ENCODE assay signal across 17 cellular contexts in the genomic region with DNA sequence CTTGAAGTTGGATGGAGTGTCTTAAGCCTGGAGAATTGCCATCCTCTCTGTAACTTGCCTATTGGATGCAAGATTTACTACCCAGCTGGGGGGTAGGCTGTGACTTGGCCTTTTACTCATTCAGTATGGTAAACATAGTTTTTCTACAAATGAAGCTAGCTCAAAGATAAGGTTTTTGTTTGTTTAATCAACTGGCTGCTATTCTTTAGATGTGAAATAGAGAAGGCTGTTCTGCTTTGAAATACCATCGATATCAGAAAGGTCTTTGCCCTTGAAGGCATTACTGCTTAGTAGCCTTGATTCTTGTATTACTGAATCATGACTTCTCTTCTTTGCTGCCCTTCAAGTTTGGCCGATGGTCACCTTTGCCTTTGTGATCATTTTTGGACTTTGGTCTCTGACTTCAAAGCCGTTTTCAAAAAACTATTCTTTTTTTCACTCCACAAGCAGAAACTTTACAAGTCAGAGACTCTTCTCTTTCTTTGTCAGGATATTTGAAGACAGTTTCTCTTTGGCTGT.
A peak's percentile ranks its signal among the peaks of the same experiment; 100 is the strongest.
DNase-seq lines count a peak whose midpoint lies in the region; ATAC-seq, FAIRE-seq and TF ChIP-seq lines count a peak whose summit lies in the region.
"Had no signal": no experiment of that assay in that cellular context is flagged by ENCODE, and none has a peak within 500 bp of the region (broad histone marks: within the 10 kb centered on the region; RNA-seq: fewer than 3 reads in every experiment).

No MANE protein-coding gene starts in this region.

- H3K27ac ChIP-seq in A549 (no peak overlapping the region), IMR-90 (ENCODE audit: insufficient read depth, low read length) (no peak overlapping the region), liver (ENCODE audit: low read depth in 1 of 2, low read length in 2 of 2) (no peak overlapping the region), neuronal stem cell (replicated peaks; ENCODE audit: low read length) (no peak overlapping the region)
- H3K27ac ChIP-seq: BLaER1 treated with 17β-estradiol and CSF1 and Interleukin-3, amounts not matched to agents 10 nM and 100 nM; SJSA1 had no signal

- H4K8ac ChIP-seq in IMR-90 (ENCODE audit: low read depth in 2 of 2, low read length in 2 of 2) (no peak overlapping the region), neuronal stem cell (ENCODE audit: low read depth, low read length) (no peak overlapping the region)

- no TSS peak for BruUV-seq in IMR-90 (replicated peaks; lab: Mats Ljungman, UMichigan)

- TF ChIP-seq RAD21 in A549 (conservative IDR thresholded peaks at IDR 0.05 in 1 of 2, IDR thresholded peaks at IDR 0.05 in 1 of 2) (no peak), IMR-90 (IDR thresholded peaks at IDR 0.05; ENCODE audit: low read length) (no peak), liver (IDR thresholded peaks at IDR 0.05) (no peak)

- no peak overlapping the region; the same call in 1 of the 2 replicates for H3K56ac ChIP-seq in IMR-90 (ENCODE audit: extremely low read depth, insufficient read depth, low read length)

- H3K23ac ChIP-seq in IMR-90 (ENCODE audit: low read depth, low read length) (no peak overlapping the region), neuronal stem cell (ENCODE audit: low read depth, low read length, poor library complexity) (no peak overlapping the region)

- TF ChIP-seq POLR2A in A549 (IDR thresholded peaks at IDR 0.05; ENCODE audit: low read length), result no peak
- TF ChIP-seq POLR2A in IMR-90 (IDR thresholded peaks at IDR 0.05; ENCODE audit: low read depth, low read length), result no peak

- H3K79me1 ChIP-seq in IMR-90 (ENCODE audit: low read depth in 1 of 2, low read length in 2 of 2), result no peaks in the 10 kb centered on the region
- no peaks in the 10 kb centered on the region for H3K79me1 ChIP-seq in neuronal stem cell (ENCODE audit: low read depth, low read length)

- DNase-seq in A549 (ENCODE audit: low read depth in 1 of 2, low spot score in 1 of 2) (no peak), IMR-90 (peak; percentile 83), choroid plexus epithelial cell (ENCODE audit: low read depth) (peak; percentile 76), neuronal stem cell (ENCODE audit: low spot score) (no peak), NCI-H510A (lab: John Stamatoyannopoulos, UW) (no peak), GM20000 (ENCODE audit: low spot score) (no peak)
- DNase-seq in stimulated activated CD4-positive, alpha-beta T cell treated with anti-CD3 and anti-CD28 coated beads, Interleukin-4, amount 100 ng/mL, for 4 hours, result no peak
- DNase-seq: 8988T, H7, KBM-7, NCI-H1436, NCI-H2081 treated with DMSO at 0.1 percent for 48 hours, NCI-H510A treated with DMSO at 0.1 percent for 48 hours had no signal

- H3K4me1 ChIP-seq in A549 (peaks cover 19% of the 10 kb centered on the region), IMR-90 (ENCODE audit: control insufficient read depth, insufficient read depth, low read length) (peaks cover 3% of the 10 kb centered on the region; the same call in 1 of the 2 replicates), liver (ENCODE audit: control insufficient read depth in 4 of 4, insufficient read depth in 4 of 4, low read length in 3 of 4) (peaks cover 0 to 6% (median 0%) of the 10 kb centered on the region in 4 donors), neuronal stem cell (ENCODE audit: control insufficient read depth in 2 of 2, insufficient read depth in 1 of 2, low read depth in 1 of 2, low read length in 2 of 2) (no peaks in the 10 kb centered on the region)
- H3K4me1 ChIP-seq: BLaER1 treated with 17β-estradiol and CSF1 and Interleukin-3, amounts not matched to agents 10 nM and 100 nM had no signal

- H3K9me1 ChIP-seq in IMR-90 (ENCODE audit: insufficient read depth, low read length), result peaks cover 2% of the 10 kb centered on the region; the same call in 1 of the 2 replicates

- H3K9ac ChIP-seq in IMR-90 (ENCODE audit: low read depth, low read length), result no peak overlapping the region
- no peak overlapping the region for H3K9ac ChIP-seq in liver (ENCODE audit: low read depth in 1 of 2, low read length in 2 of 2)
- H3K9ac ChIP-seq in neuronal stem cell (ENCODE audit: low read depth, low read length, poor library complexity), result no peak overlapping the region
- H3K9ac ChIP-seq: BLaER1 treated with 17β-estradiol and CSF1 and Interleukin-3, amounts not matched to agents 10 nM and 100 nM had no signal

- no peaks in the 10 kb centered on the region for H3K9me3 ChIP-seq in A549
- no peaks in the 10 kb centered on the region for H3K9me3 ChIP-seq in IMR-90 (ENCODE audit: control insufficient read depth, insufficient read depth, low read length)
- no peaks in the 10 kb centered on the region for H3K9me3 ChIP-seq in liver (ENCODE audit: control insufficient read depth in 4 of 4, low read length in 3 of 4)
- H3K9me3 ChIP-seq in neuronal stem cell (replicated peaks in 1 of 2; ENCODE audit: control insufficient read depth in 2 of 2, insufficient read depth in 1 of 2, low read depth in 1 of 2, low read length in 2 of 2), result no peaks in the 10 kb centered on the region
- H3K9me3 ChIP-seq: BLaER1 treated with 17β-estradiol and CSF1 and Interleukin-3, amounts not matched to agents 10 nM and 100 nM; SJSA1 had no signal

- TF ChIP-seq EP300 in A549 (IDR thresholded peaks at IDR 0.05), result no peak

- H2BK15ac ChIP-seq in IMR-90 (ENCODE audit: low read depth, low read length) (no peak overlapping the region; the same call in 2 of the 3 replicates), neuronal stem cell (ENCODE audit: low read length) (no peak overlapping the region)

- CTCF ChIA-PET in A549 (lab: Yijun Ruan, JAX) (no interaction called here), IMR-90 (lab: Yijun Ruan, JAX) (interaction anchor here (0.8 kb wide), 1 partner anchor 69 kb away, joined by 3 read pairs; no protein-coding TSS in a partner anchor)

- H3K36me3 ChIP-seq in IMR-90 (ENCODE audit: control insufficient read depth, insufficient read depth, low read length), result no peaks in the 10 kb centered on the region
- no peaks in the 10 kb centered on the region for H3K36me3 ChIP-seq in liver (ENCODE audit: control insufficient read depth in 4 of 4, insufficient read depth in 3 of 4, low read depth in 1 of 4, low read length in 3 of 4)
- no peaks in the 10 kb centered on the region for H3K36me3 ChIP-seq in neuronal stem cell (replicated peaks in 1 of 2; ENCODE audit: control insufficient read depth in 2 of 2, insufficient read depth in 2 of 2, low read length in 2 of 2)
- H3K36me3 ChIP-seq: BLaER1 treated with 17β-estradiol and CSF1 and Interleukin-3, amounts not matched to agents 10 nM and 100 nM; SJSA1 had no signal

- peak overlapping the region; percentile 42; the same call in 1 of the 2 replicates for H2BK20ac ChIP-seq in IMR-90 (ENCODE audit: low read depth, low read length)

- no peak overlapping the region for H4K5ac ChIP-seq in IMR-90 (ENCODE audit: low read depth, low read length)

- H3K4me3 ChIP-seq in A549 (no peak overlapping the region), IMR-90 (ENCODE audit: insufficient read depth, low read depth, low read length) (no peak overlapping the region), choroid plexus epithelial cell (ENCODE audit: low read depth, low read length) (peak overlapping the region; percentile 17), liver (ENCODE audit: low read depth in 1 of 3, low read length in 3 of 3) (no peak overlapping the region), neuronal stem cell (ENCODE audit: low read length in 2 of 2) (no peak overlapping the region)
- H3K4me3 ChIP-seq: BLaER1 treated with 17β-estradiol and CSF1 and Interleukin-3, amounts not matched to agents 10 nM and 100 nM; SJSA1 had no signal

- POLR2A ChIA-PET in A549 (lab: Yijun Ruan, JAX), result no interaction called here
- POLR2A ChIA-PET in IMR-90 (lab: Charles Lee; ENCODE audit: unreplicated experiment), result no interaction called here

- no peak overlapping the region for H3K14ac ChIP-seq in IMR-90 (replicated peaks; ENCODE audit: low read depth, low read length)
- no peak overlapping the region for H3K14ac ChIP-seq in neuronal stem cell (ENCODE audit: low read length)

- in situ Hi-C loops in IMR-90 (cut with MboI; ENCODE audit: low sequenced_read_pairs), result no loop called here

- intact Hi-C loops in IMR-90 (cut with micrococcal nuclease), result loop anchor here (2.0 to 5.0 kb wide), 2 partner anchors 78 to 106 kb away; no protein-coding TSS in a partner anchor

- no peak overlapping the region for H2AFZ ChIP-seq in IMR-90 (replicated peaks; ENCODE audit: low read length, poor library complexity)
- no peak overlapping the region for H2AFZ ChIP-seq in neuronal stem cell (ENCODE audit: low read length)

- H2AK9ac ChIP-seq in IMR-90 (replicated peaks; ENCODE audit: low read depth, low read length, poor library complexity), result no peak overlapping the region

- no peak for FAIRE-seq in A549 (lab: Jason Lieb, UNC)
- FAIRE-seq: GM19239 had no signal

- TF ChIP-seq CTCF in A549 (IDR thresholded peaks at IDR 0.05) (no peak), IMR-90 (conservative IDR thresholded peaks at IDR 0.05; ENCODE audit: low read depth, low read length) (no peak), choroid plexus epithelial cell (conservative IDR thresholded peaks at IDR 0.05; ENCODE audit: low read depth, low read length) (no peak), liver (IDR thresholded peaks at IDR 0.05; ENCODE audit: low read depth, low read length, missing input control) (no peak), GM20000 (IDR thresholded peaks at IDR 0.05; ENCODE audit: extremely low read depth, missing control alignments) (no peak)

- H2AK5ac ChIP-seq in IMR-90 (ENCODE audit: low read depth, low read length) (no peak overlapping the region), neuronal stem cell (ENCODE audit: low read depth, low read length) (no peak overlapping the region)

- H2BK5ac ChIP-seq in IMR-90 (ENCODE audit: low read depth, low read length, poor library complexity, severe bottlenecking), result peak overlapping the region; percentile 77
- no peak overlapping the region for H2BK5ac ChIP-seq in neuronal stem cell (ENCODE audit: low read length)

- H2BK120ac ChIP-seq in IMR-90 (ENCODE audit: low read depth, low read length), result no peak overlapping the region
- H2BK120ac ChIP-seq in neuronal stem cell (ENCODE audit: low read depth, low read length), result no peak overlapping the region

- WGBS in A549 (ENCODE audit: missing lambda C conversion rate), result 12% methylated on average over 3 of the region's 3 CpGs
- no CpG with 5 or more reads among the region's 3 CpGs for WGBS in IMR-90 (ENCODE audit: extremely low coverage in 2 of 2, insufficient read length in 1 of 2), 2 experiments
- WGBS in liver, result 29% methylated on average over 3 of the region's 3 CpGs
- no CpG with 5 or more reads among the region's 3 CpGs for WGBS in neuronal stem cell (ENCODE audit: extremely low coverage in 2 of 2, insufficient read length in 2 of 2, insufficient replicate concordance in 1 of 2), 2 donors

- no peak overlapping the region for H2BK12ac ChIP-seq in neuronal stem cell (ENCODE audit: low read length)

- dilution Hi-C loops in IMR-90 (cut with HindIII; ENCODE audit: low sequenced_read_pairs, unreplicated experiment), result no loop called here

- peak overlapping the region; percentile 64; the same call in 1 of the 2 replicates for H3K4ac ChIP-seq in IMR-90 (ENCODE audit: low read depth, low read length)
- H3K4ac ChIP-seq in neuronal stem cell (ENCODE audit: low read length), result no peak overlapping the region

- H4K20me1 ChIP-seq in IMR-90 (ENCODE audit: insufficient read depth, low read length), result no peaks in the 10 kb centered on the region
- H4K20me1 ChIP-seq: BLaER1 treated with 17β-estradiol and CSF1 and Interleukin-3, amounts not matched to agents 10 nM and 100 nM had no signal

- peak overlapping the region; percentile 4; the same call in 1 of the 2 replicates for H3K18ac ChIP-seq in IMR-90 (ENCODE audit: low read depth, low read length)
- no peak overlapping the region for H3K18ac ChIP-seq in neuronal stem cell (ENCODE audit: low read length)

- peak overlapping the region; percentile 28 for H3K4me2 ChIP-seq in A549
- peak overlapping the region; percentile 58 for H3K4me2 ChIP-seq in IMR-90 (ENCODE audit: low read depth, low read length)
- no peak overlapping the region for H3K4me2 ChIP-seq in neuronal stem cell (ENCODE audit: insufficient read depth, low read length, poor library complexity, severe bottlenecking)
- H3K4me2 ChIP-seq: BLaER1 treated with 17β-estradiol and CSF1 and Interleukin-3, amounts not matched to agents 10 nM and 100 nM had no signal

- H4K91ac ChIP-seq in IMR-90 (ENCODE audit: insufficient read depth, low read depth, low read length) (no peak overlapping the region), neuronal stem cell (ENCODE audit: low read depth, low read length, poor library complexity) (no peak overlapping the region)

- ATAC-seq in A549 (peak in 1 of 2 experiments; percentile 51; a peak in 2 of 6 replicates), IMR-90 (ENCODE audit: low read depth) (peak; percentile 79)

- no peaks in the 10 kb centered on the region for H3K27me3 ChIP-seq in IMR-90 (ENCODE audit: control insufficient read depth, insufficient read depth, low read length)
- H3K27me3 ChIP-seq in liver (ENCODE audit: control insufficient read depth in 4 of 4, insufficient read depth in 4 of 4, low read length in 3 of 4), result no peaks in the 10 kb centered on the region
- H3K27me3 ChIP-seq in neuronal stem cell (ENCODE audit: control insufficient read depth in 3 of 3, insufficient read depth in 3 of 3, low read depth in 1 of 3, low read length in 3 of 3), result no peaks in the 10 kb centered on the region
- H3K27me3 ChIP-seq: BLaER1 treated with 17β-estradiol and CSF1 and Interleukin-3, amounts not matched to agents 10 nM and 100 nM; SJSA1 had no signal

Comparison
In these comparisons a context has a peak if more than half of its experiments do, and no peak if none do; other contexts are left out.
1. DNase-seq: peak in IMR-90 (single experiment) and choroid plexus epithelial cell (single experiment); none in A549 (0 of 2), neuronal stem cell (single experiment), NCI-H510A (single experiment), GM20000 (single experiment) and stimulated activated CD4-positive, alpha-beta T cell treated with anti-CD3 and anti-CD28 coated beads, Interleukin-4, amount 100 ng/mL, for 4 hours (0 of 2).